1 cellular context compared by ENCODE assay signal in genomic region chr2:202237787-202238233, GRCh38.
TF ChIP-seq lines count a peak whose summit lies in the region.

No MANE protein-coding gene starts in this region.

TF ChIP-seq in HepG2, 621 proteins besides CTCF, POLR2A, EP300 and RAD21 (continued from another document and continues in another):
- TF ChIP-seq PRDM10 (CRISPR knock-in tag; IDR thresholded peaks at IDR 0.05; ENCODE audit: low read depth) (no peak), ZFX (CRISPR knock-in tag; IDR thresholded peaks at IDR 0.05; ENCODE audit: low read depth) (peak; percentile 82), KMT2A (CRISPR knock-in tag; IDR thresholded peaks at IDR 0.05) (0 out of 2 replicates have a peak, but pooled peaks have one; percentile 54), ZBTB42 (CRISPR knock-in tag; IDR thresholded peaks at IDR 0.05) (peak; percentile 39), ZNF703 (CRISPR knock-in tag; IDR thresholded peaks at IDR 0.05; ENCODE audit: borderline replicate concordance) (no peak), HOXA3 (CRISPR knock-in tag; IDR thresholded peaks at IDR 0.05) (no peak), PRDM15 (CRISPR knock-in tag; IDR thresholded peaks at IDR 0.05) (peak; percentile 65), ZNF280B (CRISPR knock-in tag; IDR thresholded peaks at IDR 0.05; ENCODE audit: borderline replicate concordance) (0 out of 2 replicates have a peak, but pooled peaks have one; percentile 2), ZBTB8A (CRISPR knock-in tag; IDR thresholded peaks at IDR 0.05; ENCODE audit: borderline replicate concordance, low read depth) (peak; percentile 33; the same call in 1 of the 2 replicates), KDM4B (CRISPR knock-in tag; IDR thresholded peaks at IDR 0.05) (0 out of 2 replicates have a peak, but pooled peaks have one; percentile 22), HOMEZ (CRISPR knock-in tag; IDR thresholded peaks at IDR 0.05; ENCODE audit: low read depth) (no peak), HOXD1 (CRISPR knock-in tag; IDR thresholded peaks at IDR 0.05) (peak; percentile 14; the same call in 1 of the 2 replicates), MTA1 (CRISPR knock-in tag; IDR thresholded peaks at IDR 0.05; ENCODE audit: borderline replicate concordance) (no peak), NFE2L1 (CRISPR knock-in tag; IDR thresholded peaks at IDR 0.05; ENCODE audit: borderline replicate concordance) (no peak), HDAC1 (CRISPR knock-in tag; IDR thresholded peaks at IDR 0.05) (no peak), FOXK2 (IDR thresholded peaks at IDR 0.05) (no peak), ZNF770 (CRISPR knock-in tag; IDR thresholded peaks at IDR 0.05) (peak; percentile 33; the same call in 1 of the 2 replicates), KAT8 (CRISPR knock-in tag; IDR thresholded peaks at IDR 0.05) (no peak), ZNF816 (CRISPR knock-in tag; IDR thresholded peaks at IDR 0.05; ENCODE audit: borderline replicate concordance) (0 out of 2 replicates have a peak, but pooled peaks have one; percentile 14), MXI1 (IDR thresholded peaks at IDR 0.05; ENCODE audit: borderline replicate concordance, low read depth, low read length) (no peak), ARID3A (IDR thresholded peaks at IDR 0.05; ENCODE audit: low read depth, low read length) (no peak), YEATS4 (CRISPR knock-in tag; IDR thresholded peaks at IDR 0.05; ENCODE audit: borderline replicate concordance) (0 out of 2 replicates have a peak, but pooled peaks have one; percentile 71), MYC (CRISPR knock-in tag; IDR thresholded peaks at IDR 0.05; ENCODE audit: borderline replicate concordance) (no peak), ZFY (CRISPR knock-in tag; IDR thresholded peaks at IDR 0.05) (peak; percentile 75; the same call in 1 of the 2 replicates), ZBTB33 (CRISPR knock-in tag; IDR thresholded peaks at IDR 0.05) (no peak), ZNF879 (CRISPR knock-in tag; IDR thresholded peaks at IDR 0.05) (0 out of 2 replicates have a peak, but pooled peaks have one; percentile 71), ZNF570 (CRISPR knock-in tag; IDR thresholded peaks at IDR 0.05; ENCODE audit: borderline replicate concordance) (no peak), KDM2A (CRISPR knock-in tag; IDR thresholded peaks at IDR 0.05; ENCODE audit: borderline replicate concordance, low read depth) (no peak), PAXIP1 (CRISPR knock-in tag; conservative IDR thresholded peaks at IDR 0.05) (no peak), PHF8 (CRISPR knock-in tag; IDR thresholded peaks at IDR 0.05) (peak; percentile 73), ZBTB37 (CRISPR knock-in tag; IDR thresholded peaks at IDR 0.05) (no peak), ZEB1 (IDR thresholded peaks at IDR 0.05; ENCODE audit: insufficient replicate concordance, low read depth) (no peak), NCOR1 (IDR thresholded peaks at IDR 0.05; ENCODE audit: borderline replicate concordance, low read length) (no peak), ZBTB38 (CRISPR knock-in tag; IDR thresholded peaks at IDR 0.05) (no peak), NR1H2 (CRISPR knock-in tag; IDR thresholded peaks at IDR 0.05; ENCODE audit: borderline replicate concordance, low read depth) (no peak)
